17 cellular contexts compared by ENCODE assay signal in genomic region chr11:103586756-103587155, GRCh38.
DNase-seq lines count a peak whose midpoint lies in the region; TF ChIP-seq lines count a peak whose summit lies in the region.
"Had no signal": no experiment of that assay in that cellular context is flagged by ENCODE, and none has a peak within 500 bp of the region (broad histone marks: within the 10 kb centered on the region; RNA-seq: fewer than 3 reads in every experiment).

No MANE protein-coding gene starts in this region.

- H2AFZ ChIP-seq in SK-N-SH (ENCODE audit: low read depth) (no peak overlapping the region), neural progenitor cell (replicated peaks) (no peak overlapping the region)

- CTCF ChIA-PET in SK-N-SH (lab: Yijun Ruan, JAX) = interaction anchor here (1.4 kb wide), 1 partner anchor 14 kb away, joined by 4 read pairs; no protein-coding TSS in a partner anchor

- H3K9me3 ChIP-seq in SK-N-SH (no peaks in the 10 kb centered on the region), neural progenitor cell (ENCODE audit: low read depth) (no peaks in the 10 kb centered on the region)
- H3K9me3 ChIP-seq: colonic mucosa, neutrophil had no signal

- TF ChIP-seq EP300 in SK-N-SH (IDR thresholded peaks at IDR 0.05; ENCODE audit: borderline replicate concordance in 1 of 2, low read depth in 1 of 2, low read length in 1 of 2) = no peak

- POLR2A ChIA-PET in SK-N-SH (lab: Yijun Ruan, JAX) = no interaction called here

- H3K27me3 ChIP-seq in SK-N-SH (ENCODE audit: insufficient read depth) = no peaks in the 10 kb centered on the region
- no peaks in the 10 kb centered on the region for H3K27me3 ChIP-seq in neural progenitor cell
- H3K27me3 ChIP-seq: colonic mucosa, heart right ventricle, neutrophil had no signal

- H3K36me3 ChIP-seq in SK-N-SH (replicated peaks in 1 of 2; ENCODE audit: control insufficient read depth in 1 of 2, insufficient read depth in 2 of 2, low read length in 1 of 2) (no peaks in the 10 kb centered on the region), neural progenitor cell (no peaks in the 10 kb centered on the region)
- H3K36me3 ChIP-seq: colonic mucosa, heart right ventricle, neutrophil had no signal

- peaks cover 4% of the 10 kb centered on the region for H3K9me3 Mint-ChIP-seq in neural progenitor cell
- H3K9me3 Mint-ChIP-seq: H9 had no signal

- H3K79me2 ChIP-seq in SK-N-SH (ENCODE audit: insufficient read depth) (no peaks in the 10 kb centered on the region), neural progenitor cell (ENCODE audit: low read depth) (no peaks in the 10 kb centered on the region)

- H3K4me1 ChIP-seq in SK-N-SH (ENCODE audit: control insufficient read depth in 1 of 2, insufficient read depth in 2 of 2, low read depth in 1 of 2, low read length in 1 of 2) (peaks cover 0 to 18% of the 10 kb centered on the region in 2 experiments; a peak in 3 of 4 replicates), neural progenitor cell (peaks cover 19% of the 10 kb centered on the region)
- H3K4me1 ChIP-seq: colonic mucosa had no signal

- no peak overlapping the region for H3K27ac Mint-ChIP-seq in neural progenitor cell
- H3K27ac Mint-ChIP-seq: H9 had no signal

- H4K20me1 ChIP-seq in SK-N-SH (ENCODE audit: insufficient read depth) = no peaks in the 10 kb centered on the region
- no peaks in the 10 kb centered on the region for H4K20me1 ChIP-seq in neural progenitor cell (ENCODE audit: low read depth)

- 47% methylated on average over 1 of the region's 1 CpG for WGBS in SK-N-SH (ENCODE audit: low lambda C conversion rate)

- H3K27ac ChIP-seq in SK-N-SH (ENCODE audit: low read depth in 2 of 2, low read length in 1 of 2) (no peak overlapping the region), neural progenitor cell (no peak overlapping the region)
- H3K27ac ChIP-seq: colonic mucosa, neutrophil had no signal

- no peak for TF ChIP-seq RAD21 in SK-N-SH (IDR thresholded peaks at IDR 0.05; ENCODE audit: low read length)

- peak; percentile 8 for DNase-seq in AG20443 (ENCODE audit: low spot score)
- DNase-seq in HPDE6-E6E7 (ENCODE audit: extremely low spot score) = peak; percentile 20
- DNase-seq in SK-N-SH = no peak
- DNase-seq in kidney glomerular epithelial cell (lab: John Stamatoyannopoulos, UW) = peak; percentile 24
- DNase-seq in neural progenitor cell (ENCODE audit: low spot score) = no peak
- no peak for DNase-seq in UCSD-AML1 (lab: John Stamatoyannopoulos, UW; ENCODE audit: unreplicated experiment)
- no peak for DNase-seq in stimulated activated naive CD4-positive, alpha-beta T cell (lab: John Stamatoyannopoulos, UW)
- no peak for DNase-seq in middle frontal gyrus (ENCODE audit: extremely low spot score, low spot score)
- DNase-seq: activated CD4-positive, CD25-positive, alpha-beta regulatory T cell treated with anti-CD3 and anti-CD28 coated beads, Interleukin-2, amount 50 U/mL, for 72 hours; activated gamma-delta T cell; colonic mucosa; erythroblast; H9; heart right ventricle; stimulated activated CD4-positive, alpha-beta T cell treated with anti-CD3 and anti-CD28 coated beads, Interleukin-2, amount 100 ng/mL, for 48 hours; T-helper 2 cell had no signal

- TF ChIP-seq CTCF in SK-N-SH (IDR thresholded peaks at IDR 0.05) (no peak), neural progenitor cell (IDR thresholded peaks at IDR 0.05) (no peak)

- no peak overlapping the region for H3K4me3 Mint-ChIP-seq in neural progenitor cell
- H3K4me3 Mint-ChIP-seq: H9 had no signal

- peaks cover 5% of the 10 kb centered on the region for H3K4me1 Mint-ChIP-seq in neural progenitor cell

- H3K9me2 ChIP-seq in SK-N-SH = no peaks in the 10 kb centered on the region

- H3K9ac ChIP-seq in SK-N-SH (no peak overlapping the region), neural progenitor cell (no peak overlapping the region)

- H3F3A ChIP-seq in SK-N-SH (replicated peaks; ENCODE audit: insufficient read depth) = no peaks in the 10 kb centered on the region
- peaks cover 10% of the 10 kb centered on the region for H3F3A ChIP-seq in neural progenitor cell (ENCODE audit: low read depth)

- H3K27me3 Mint-ChIP-seq in neural progenitor cell (ENCODE audit: insufficient read depth, low read depth) = peaks cover 4% of the 10 kb centered on the region

- H3K36me3 Mint-ChIP-seq in neural progenitor cell = no peaks in the 10 kb centered on the region

- H3K4me3 ChIP-seq in SK-N-SH (ENCODE audit: low read depth in 2 of 2, low read length in 1 of 2) (no peak overlapping the region), neural progenitor cell (no peak overlapping the region)
- H3K4me3 ChIP-seq: colonic mucosa, heart right ventricle had no signal

- H3K4me2 ChIP-seq in SK-N-SH = no peak overlapping the region
- no peak overlapping the region for H3K4me2 ChIP-seq in neural progenitor cell

TF ChIP-seq in SK-N-SH, 30 proteins besides CTCF, POLR2A, EP300 and RAD21:
- TF ChIP-seq, protein P1, sequence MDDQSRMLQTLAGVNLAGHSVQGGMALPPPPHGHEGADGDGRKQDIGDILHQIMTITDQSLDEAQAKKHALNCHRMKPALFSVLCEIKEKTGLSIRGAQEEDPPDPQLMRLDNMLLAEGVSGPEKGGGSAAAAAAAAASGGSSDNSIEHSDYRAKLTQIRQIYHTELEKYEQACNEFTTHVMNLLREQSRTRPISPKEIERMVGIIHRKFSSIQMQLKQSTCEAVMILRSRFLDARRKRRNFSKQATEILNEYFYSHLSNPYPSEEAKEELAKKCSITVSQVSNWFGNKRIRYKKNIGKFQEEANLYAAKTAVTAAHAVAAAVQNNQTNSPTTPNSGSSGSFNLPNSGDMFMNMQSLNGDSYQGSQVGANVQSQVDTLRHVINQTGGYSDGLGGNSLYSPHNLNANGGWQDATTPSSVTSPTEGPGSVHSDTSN (IDR thresholded peaks at IDR 0.05) = 0 out of 2 replicates have a peak, but pooled peaks have one; percentile 26
- TF ChIP-seq MXI1 (IDR thresholded peaks at IDR 0.05; ENCODE audit: low read depth, low read length) (no peak), REST (IDR thresholded peaks at IDR 0.05; ENCODE audit: low read depth, low read length) (no peak), RCOR1 (IDR thresholded peaks at IDR 0.05; ENCODE audit: low read length) (no peak), NFIC (IDR thresholded peaks at IDR 0.05; ENCODE audit: borderline replicate concordance) (no peak), TCF12 (IDR thresholded peaks at IDR 0.05) (peak; percentile 57), ELF1 (IDR thresholded peaks at IDR 0.05) (no peak), EZH2phosphoT487 (IDR thresholded peaks at IDR 0.05; ENCODE audit: borderline replicate concordance, low read depth) (no peak), GABPA (IDR thresholded peaks at IDR 0.05; ENCODE audit: low read depth) (no peak), SMC3 (IDR thresholded peaks at IDR 0.05; ENCODE audit: low read depth, low read length) (no peak), TAF1 (IDR thresholded peaks at IDR 0.05; ENCODE audit: borderline replicate concordance, low read depth, low read length) (no peak), CHD2 (IDR thresholded peaks at IDR 0.05; ENCODE audit: low read length, partially characterized antibody) (no peak), MEF2A (IDR thresholded peaks at IDR 0.05; ENCODE audit: borderline replicate concordance, low read depth) (peak; percentile 87)
- TF ChIP-seq, protein P2, sequence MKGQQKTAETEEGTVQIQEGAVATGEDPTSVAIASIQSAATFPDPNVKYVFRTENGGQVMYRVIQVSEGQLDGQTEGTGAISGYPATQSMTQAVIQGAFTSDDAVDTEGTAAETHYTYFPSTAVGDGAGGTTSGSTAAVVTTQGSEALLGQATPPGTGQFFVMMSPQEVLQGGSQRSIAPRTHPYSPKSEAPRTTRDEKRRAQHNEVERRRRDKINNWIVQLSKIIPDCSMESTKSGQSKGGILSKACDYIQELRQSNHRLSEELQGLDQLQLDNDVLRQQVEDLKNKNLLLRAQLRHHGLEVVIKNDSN (IDR thresholded peaks at IDR 0.05; ENCODE audit: borderline replicate concordance, low read depth) = no peak
- TF ChIP-seq, protein P3, sequence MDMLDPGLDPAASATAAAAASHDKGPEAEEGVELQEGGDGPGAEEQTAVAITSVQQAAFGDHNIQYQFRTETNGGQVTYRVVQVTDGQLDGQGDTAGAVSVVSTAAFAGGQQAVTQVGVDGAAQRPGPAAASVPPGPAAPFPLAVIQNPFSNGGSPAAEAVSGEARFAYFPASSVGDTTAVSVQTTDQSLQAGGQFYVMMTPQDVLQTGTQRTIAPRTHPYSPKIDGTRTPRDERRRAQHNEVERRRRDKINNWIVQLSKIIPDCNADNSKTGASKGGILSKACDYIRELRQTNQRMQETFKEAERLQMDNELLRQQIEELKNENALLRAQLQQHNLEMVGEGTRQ (IDR thresholded peaks at IDR 0.05; ENCODE audit: borderline replicate concordance, low read depth, low read length) = no peak

Comparison
In these comparisons a context has a peak if more than half of its experiments do, and no peak if none do; other contexts are left out.
1. DNase-seq: peak in AG20443 (single experiment), HPDE6-E6E7 (single experiment) and kidney glomerular epithelial cell (single experiment); none in SK-N-SH (single experiment), neural progenitor cell (single experiment), UCSD-AML1 (single experiment), stimulated activated naive CD4-positive, alpha-beta T cell (0 of 6) and middle frontal gyrus (single experiment).